1 cellular context compared by ENCODE assay signal in the genomic region with DNA sequence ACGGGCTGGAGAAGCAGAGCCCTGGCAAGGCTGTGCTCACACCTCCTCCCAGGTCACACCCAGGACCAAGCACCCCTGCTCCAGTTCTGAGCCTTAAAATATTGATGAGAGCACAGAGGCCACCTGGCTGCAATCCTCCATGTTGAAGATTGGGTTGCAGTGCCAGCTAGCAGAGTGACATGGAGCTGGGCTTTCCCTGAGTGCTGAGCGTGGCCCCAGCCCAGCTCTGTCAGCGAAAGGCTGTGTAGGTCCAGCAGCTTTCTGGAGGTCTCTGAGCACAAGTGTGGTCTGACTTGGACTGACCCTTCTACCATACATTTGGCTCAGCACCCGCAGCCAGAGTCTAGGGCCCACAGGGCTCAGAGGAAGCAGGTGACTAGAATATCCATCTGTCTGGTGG.
TF ChIP-seq lines count a peak whose summit lies in the region.

No MANE protein-coding gene starts in this region.

TF ChIP-seq in WTC11, 78 proteins besides CTCF, POLR2A, EP300 and RAD21 (continued from another document):
- TF ChIP-seq IRF1 (CRISPR knock-in tag; IDR thresholded peaks at IDR 0.05) (no peak), ZNF416 (CRISPR knock-in tag; IDR thresholded peaks at IDR 0.05) (no peak), ZNF263 (CRISPR knock-in tag; IDR thresholded peaks at IDR 0.05; ENCODE audit: low read depth) (no peak), ZNF121 (CRISPR knock-in tag; IDR thresholded peaks at IDR 0.05) (no peak), ELF4 (CRISPR knock-in tag; IDR thresholded peaks at IDR 0.05; ENCODE audit: low read depth) (no peak), OVOL2 (CRISPR knock-in tag; IDR thresholded peaks at IDR 0.05; ENCODE audit: borderline replicate concordance) (no peak), ZNF532 (CRISPR knock-in tag; IDR thresholded peaks at IDR 0.05; ENCODE audit: borderline replicate concordance) (no peak), PRRX2 (CRISPR knock-in tag; IDR thresholded peaks at IDR 0.05) (no peak)
- TF ChIP-seq, protein P1, sequence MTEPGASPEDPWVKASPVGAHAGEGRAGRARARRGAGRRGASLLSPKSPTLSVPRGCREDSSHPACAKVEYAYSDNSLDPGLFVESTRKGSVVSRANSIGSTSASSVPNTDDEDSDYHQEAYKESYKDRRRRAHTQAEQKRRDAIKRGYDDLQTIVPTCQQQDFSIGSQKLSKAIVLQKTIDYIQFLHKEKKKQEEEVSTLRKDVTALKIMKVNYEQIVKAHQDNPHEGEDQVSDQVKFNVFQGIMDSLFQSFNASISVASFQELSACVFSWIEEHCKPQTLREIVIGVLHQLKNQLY (CRISPR knock-in tag; IDR thresholded peaks at IDR 0.05) = no peak
- TF ChIP-seq, protein P2, sequence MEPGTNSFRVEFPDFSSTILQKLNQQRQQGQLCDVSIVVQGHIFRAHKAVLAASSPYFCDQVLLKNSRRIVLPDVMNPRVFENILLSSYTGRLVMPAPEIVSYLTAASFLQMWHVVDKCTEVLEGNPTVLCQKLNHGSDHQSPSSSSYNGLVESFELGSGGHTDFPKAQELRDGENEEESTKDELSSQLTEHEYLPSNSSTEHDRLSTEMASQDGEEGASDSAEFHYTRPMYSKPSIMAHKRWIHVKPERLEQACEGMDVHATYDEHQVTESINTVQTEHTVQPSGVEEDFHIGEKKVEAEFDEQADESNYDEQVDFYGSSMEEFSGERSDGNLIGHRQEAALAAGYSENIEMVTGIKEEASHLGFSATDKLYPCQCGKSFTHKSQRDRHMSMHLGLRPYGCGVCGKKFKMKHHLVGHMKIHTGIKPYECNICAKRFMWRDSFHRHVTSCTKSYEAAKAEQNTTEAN (CRISPR knock-in tag; IDR thresholded peaks at IDR 0.05) = no peak
